In genomic region chr19:3047307-3048189, GRCh38 we compare ENCODE assay signal across 8 cellular contexts. TPM values are rescaled to one million over a fixed set of nuclear protein-coding genes. Genes with fewer than 3 reads are reported as not detected.
DNase-seq lines count a peak whose midpoint lies in the region; ATAC-seq and TF ChIP-seq lines count a peak whose summit lies in the region.

No MANE protein-coding gene starts in this region.

- DNase-seq in DMS53 (lab: John Stamatoyannopoulos, UW) (peak; percentile 87), NCI-H1417 treated with DMSO at 0.1 percent for 48 hours (lab: John Stamatoyannopoulos, UW) (peak; percentile 91), T-helper 2 cell (peak in 4 of 5 experiments; percentile 31 to 68 (median 52)), iPS-NIHi11 (ENCODE audit: low spot score) (peak; percentile 69)
- DNase-seq in stimulated activated CD4-positive, alpha-beta T cell treated with anti-CD3 and anti-CD28 coated beads, Interleukin-12 subunit alpha, Interleukin-12 subunit beta, amount 100 ng/mL, for 48 hours (ENCODE audit: low read depth in 2 of 3, low spot score in 1 of 3) = peak; percentile 51 to 61 (median 60)

- H3K36me3 Mint-ChIP-seq in brain = peaks cover 2% of the 10 kb centered on the region

- peaks cover 32% of the 10 kb centered on the region for H3K4me1 Mint-ChIP-seq in brain

- H3K27ac Mint-ChIP-seq in brain = peak overlapping the region; percentile 92 to 99 (median 94)

- ATAC-seq in HG03460 (IDR thresholded peaks at IDR 0.05; ENCODE audit: unreplicated experiment) (no peak), HG03439 (IDR thresholded peaks at IDR 0.05; ENCODE audit: unreplicated experiment) (no peak)

- peaks cover 13% of the 10 kb centered on the region for H3K27me3 Mint-ChIP-seq in brain

- no peak for TF ChIP-seq CTCF in brain (conservative IDR thresholded peaks at IDR 0.05)

- H3K9me3 Mint-ChIP-seq in brain = peaks cover 0 to 14% (median 3%) of the 10 kb centered on the region in 5 experiments

- H3K4me3 Mint-ChIP-seq in brain = peak overlapping the region; percentile 83 to 94 (median 86)

RNA-seq across cellular contexts. Expression of gene TLE5, which starts 14.7 kb away (rescaled TPM):
- 1,738 TPM for polyA plus RNA-seq in brain (ENCODE audit: insufficient read depth, low read depth, low replicate concordance)

RNA-seq across cellular contexts. Expression of gene TLE2, which starts 18.5 kb away (rescaled TPM):
- polyA plus RNA-seq in brain (ENCODE audit: insufficient read depth, low read depth, low replicate concordance) = 139 TPM

RNA-seq across cellular contexts. Expression of gene GNA11, which starts 46.6 kb away (rescaled TPM):
- 130 TPM for polyA plus RNA-seq in brain (ENCODE audit: insufficient read depth, low read depth, low replicate concordance)
